Comparison of ENCODE assay signal across 9 cellular contexts in the genomic region with DNA sequence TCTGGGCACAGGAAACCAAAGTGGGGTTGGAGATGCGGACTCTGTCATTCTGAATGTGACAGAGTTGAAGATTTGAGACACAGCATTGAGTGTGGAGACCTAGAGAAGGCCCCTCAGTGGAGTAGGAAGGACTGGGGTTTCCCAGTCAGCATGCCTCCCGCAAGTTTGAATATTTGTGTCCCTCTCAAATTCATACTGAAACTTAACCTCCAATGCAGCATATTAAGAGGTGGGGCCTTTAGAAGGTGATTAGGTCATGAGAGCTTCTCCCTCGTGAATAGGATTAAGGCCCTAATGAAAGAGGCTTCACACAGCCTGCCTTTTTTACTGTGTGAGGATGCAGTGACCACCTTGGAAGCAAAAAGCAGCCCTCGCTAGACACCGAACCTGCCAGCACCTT. TPM values are rescaled to one million over a fixed set of nuclear protein-coding genes. Genes with fewer than 3 reads are reported as not detected.
A peak's percentile ranks its signal among the peaks of the same experiment; 100 is the strongest.
DNase-seq lines count a peak whose midpoint lies in the region; ATAC-seq and TF ChIP-seq lines count a peak whose summit lies in the region.
"Had no signal": no experiment of that assay in that cellular context is flagged by ENCODE, and none has a peak within 500 bp of the region (broad histone marks: within the 10 kb centered on the region; RNA-seq: fewer than 3 reads in every experiment).

No MANE protein-coding gene starts in this region.

- no peak for TF ChIP-seq CTCF in ovary (IDR thresholded peaks at IDR 0.05)

- H3K4me3 ChIP-seq in ovary = no peak overlapping the region
- H3K4me3 ChIP-seq: SJCRH30, skin epidermis had no signal

- no peaks in the 10 kb centered on the region for H3K36me3 ChIP-seq in ovary
- H3K36me3 ChIP-seq: SJCRH30 had no signal

- peaks cover 23% of the 10 kb centered on the region for H3K4me1 Mint-ChIP-seq in activated naive CD4-positive, alpha-beta T cell treated with anti-CD3 and anti-CD28 coated beads for 36 hours (ENCODE audit: low read depth)
- peaks cover 25% of the 10 kb centered on the region for H3K4me1 Mint-ChIP-seq in stimulated activated effector memory CD8-positive, alpha-beta T cell treated with anti-CD3 and anti-CD28 coated beads, Interleukin-12 subunit alpha, Interleukin-12 subunit beta, amount 100 ng/mL, for 72 hours

- no peak for TF ChIP-seq POLR2A in ovary (IDR thresholded peaks at IDR 0.05)

- no peak overlapping the region for H3K27ac ChIP-seq in ovary
- H3K27ac ChIP-seq: SJCRH30, skin epidermis had no signal

- H3K36me3 Mint-ChIP-seq in activated naive CD4-positive, alpha-beta T cell treated with anti-CD3 and anti-CD28 coated beads for 36 hours (ENCODE audit: low read depth) = peaks cover 18% of the 10 kb centered on the region
- peaks cover 44% of the 10 kb centered on the region for H3K36me3 Mint-ChIP-seq in stimulated activated effector memory CD8-positive, alpha-beta T cell treated with anti-CD3 and anti-CD28 coated beads, Interleukin-12 subunit alpha, Interleukin-12 subunit beta, amount 100 ng/mL, for 72 hours

- TF ChIP-seq EP300 in ovary (IDR thresholded peaks at IDR 0.05) = no peak

- peak; percentile 36 for DNase-seq in activated naive CD4-positive, alpha-beta T cell treated with anti-CD3 and anti-CD28 coated beads for 36 hours
- DNase-seq in activated naive CD4-positive, alpha-beta T cell treated with anti-CD3 and anti-CD28 coated beads, Interleukin-2, amount 50 U/mL, for 16 hours = no peak
- DNase-seq in stimulated activated effector memory CD8-positive, alpha-beta T cell treated with anti-CD3 and anti-CD28 coated beads, Interleukin-12 subunit alpha, Interleukin-12 subunit beta, amount 100 ng/mL, for 72 hours (ENCODE audit: low spot score in 2 of 2) = no peak
- DNase-seq in ovary (no peak), DMS53 (lab: John Stamatoyannopoulos, UW) (no peak)
- DNase-seq: activated naive CD8-positive, alpha-beta T cell treated with anti-CD3 and anti-CD28 coated beads, Interleukin-2, amount 10 ng/mL, durations not matched to agents 7 days and 5 days; SJCRH30 had no signal

- no peaks in the 10 kb centered on the region for H3K9me3 ChIP-seq in ovary
- H3K9me3 ChIP-seq: SJCRH30 had no signal

- WGBS in ovary, 3 donors = 86 to 87% (median 86%) methylated on average over 5 of the region's 5 CpGs

- H3K27me3 Mint-ChIP-seq in activated naive CD4-positive, alpha-beta T cell treated with anti-CD3 and anti-CD28 coated beads for 36 hours (ENCODE audit: low read depth) = no peaks in the 10 kb centered on the region
- H3K27me3 Mint-ChIP-seq: activated naive CD8-positive, alpha-beta T cell treated with anti-CD3 and anti-CD28 coated beads, Interleukin-2, amount 10 ng/mL, durations not matched to agents 7 days and 5 days had no signal

- H3K4me3 Mint-ChIP-seq in activated naive CD4-positive, alpha-beta T cell treated with anti-CD3 and anti-CD28 coated beads for 36 hours = no peak overlapping the region
- H3K4me3 Mint-ChIP-seq in stimulated activated effector memory CD8-positive, alpha-beta T cell treated with anti-CD3 and anti-CD28 coated beads, Interleukin-12 subunit alpha, Interleukin-12 subunit beta, amount 100 ng/mL, for 72 hours = peak overlapping the region; percentile 18
- H3K4me3 Mint-ChIP-seq: activated naive CD8-positive, alpha-beta T cell treated with anti-CD3 and anti-CD28 coated beads, Interleukin-2, amount 10 ng/mL, durations not matched to agents 7 days and 5 days had no signal

- intact Hi-C loops in activated naive CD4-positive, alpha-beta T cell treated with anti-CD3 and anti-CD28 coated beads for 36 hours (cut with micrococcal nuclease) = no loop called here
- intact Hi-C loops in ovary (cut with DNase I) = no loop called here

- CTCF ChIA-PET in activated naive CD4-positive, alpha-beta T cell treated with anti-CD3 and anti-CD28 coated beads for 36 hours (lab: Charles Lee) = interaction anchor here (1.9 to 2.8 kb wide), 2 partner anchors 10 to 23 kb away, joined by 4 to 19 read pairs; partner anchors contain the start of gene UNC45A

- no peaks in the 10 kb centered on the region for H3K4me1 ChIP-seq in ovary (ENCODE audit: insufficient read depth)
- H3K4me1 ChIP-seq: SJCRH30 had no signal

- no peak overlapping the region for H3K27ac Mint-ChIP-seq in activated naive CD4-positive, alpha-beta T cell treated with anti-CD3 and anti-CD28 coated beads for 36 hours
- peak overlapping the region; percentile 80 for H3K27ac Mint-ChIP-seq in stimulated activated effector memory CD8-positive, alpha-beta T cell treated with anti-CD3 and anti-CD28 coated beads, Interleukin-12 subunit alpha, Interleukin-12 subunit beta, amount 100 ng/mL, for 72 hours
- H3K27ac Mint-ChIP-seq: activated naive CD8-positive, alpha-beta T cell treated with anti-CD3 and anti-CD28 coated beads, Interleukin-2, amount 10 ng/mL, durations not matched to agents 7 days and 5 days had no signal

- no peaks in the 10 kb centered on the region for H3K27me3 ChIP-seq in ovary
- H3K27me3 ChIP-seq: SJCRH30 had no signal

- no peaks in the 10 kb centered on the region for H3K9me3 Mint-ChIP-seq in activated naive CD4-positive, alpha-beta T cell treated with anti-CD3 and anti-CD28 coated beads for 36 hours
- no peaks in the 10 kb centered on the region for H3K9me3 Mint-ChIP-seq in stimulated activated effector memory CD8-positive, alpha-beta T cell treated with anti-CD3 and anti-CD28 coated beads, Interleukin-12 subunit alpha, Interleukin-12 subunit beta, amount 100 ng/mL, for 72 hours
- H3K9me3 Mint-ChIP-seq: activated naive CD8-positive, alpha-beta T cell treated with anti-CD3 and anti-CD28 coated beads, Interleukin-2, amount 10 ng/mL, durations not matched to agents 7 days and 5 days had no signal

- ATAC-seq in HG03095 (IDR thresholded peaks at IDR 0.05; ENCODE audit: unreplicated experiment) = peak; percentile 70
- peak; percentile 79 for ATAC-seq in stimulated activated effector memory CD8-positive, alpha-beta T cell treated with anti-CD3 and anti-CD28 coated beads, Interleukin-12 subunit alpha, Interleukin-12 subunit beta, amount 100 ng/mL, for 72 hours

RNA-seq across cellular contexts. Expression of gene HDDC3, which starts 8.0 kb away (rescaled TPM):
- 10 to 100 TPM; 49.8 to 51.3 TPM for total RNA-seq in activated naive CD4-positive, alpha-beta T cell treated with anti-CD3 and anti-CD28 coated beads for 36 hours
- total RNA-seq in ovary = 10 to 100 TPM; 11.7 to 17.2 (median 13.5) TPM
- polyA plus RNA-seq in ovary = 10 to 100 TPM; 13.0 to 13.1 TPM

RNA-seq across cellular contexts. Expression of gene UNC45A, which starts 10.7 kb away (rescaled TPM):
- 10 to 100 TPM; 69.9 to 70.8 TPM for total RNA-seq in activated naive CD4-positive, alpha-beta T cell treated with anti-CD3 and anti-CD28 coated beads for 36 hours
- total RNA-seq in ovary = 10 to 100 TPM; 26.2 to 75.6 (median 56.1) TPM
- 10 to 100 TPM; 30.5 to 50.8 TPM for polyA plus RNA-seq in ovary

RNA-seq across cellular contexts. Expression of gene MAN2A2, which starts 21.3 kb away (rescaled TPM):
- total RNA-seq in activated naive CD4-positive, alpha-beta T cell treated with anti-CD3 and anti-CD28 coated beads for 36 hours = 100 to 1,000 TPM; 139 to 141 TPM
- 10 to 100 TPM; 25.3 to 66.5 (median 39.5) TPM for total RNA-seq in ovary
- 10 to 100 TPM; 25.8 to 29.1 TPM for polyA plus RNA-seq in ovary

RNA-seq across cellular contexts. Expression of gene RCCD1, which starts 30.3 kb away (rescaled TPM):
- 10 to 100 TPM; 52.0 to 52.4 TPM for total RNA-seq in activated naive CD4-positive, alpha-beta T cell treated with anti-CD3 and anti-CD28 coated beads for 36 hours
- total RNA-seq in ovary = 10 to 100 TPM in 6 of 7 donors, 1 to 10 TPM in 1; 8.8 to 15.6 (median 13.5) TPM
- polyA plus RNA-seq in ovary = 10 to 100 TPM in 1 of 2 donors, 1 to 10 TPM in 1; 8.7 to 13.0 TPM

RNA-seq across cellular contexts. Expression of gene FES, which starts 40.1 kb away (rescaled TPM):
- total RNA-seq in activated naive CD4-positive, alpha-beta T cell treated with anti-CD3 and anti-CD28 coated beads for 36 hours = 10 to 100 TPM; 22.6 to 24.2 TPM
- total RNA-seq in ovary = 10 to 100 TPM; 20.0 to 37.2 (median 24.8) TPM
- polyA plus RNA-seq in ovary = 10 to 100 TPM in 1 of 2 donors, 1 to 10 TPM in 1; 2.2 to 25.6 TPM
